Comparison of ENCODE assay signal across 27 cellular contexts in the genomic region with DNA sequence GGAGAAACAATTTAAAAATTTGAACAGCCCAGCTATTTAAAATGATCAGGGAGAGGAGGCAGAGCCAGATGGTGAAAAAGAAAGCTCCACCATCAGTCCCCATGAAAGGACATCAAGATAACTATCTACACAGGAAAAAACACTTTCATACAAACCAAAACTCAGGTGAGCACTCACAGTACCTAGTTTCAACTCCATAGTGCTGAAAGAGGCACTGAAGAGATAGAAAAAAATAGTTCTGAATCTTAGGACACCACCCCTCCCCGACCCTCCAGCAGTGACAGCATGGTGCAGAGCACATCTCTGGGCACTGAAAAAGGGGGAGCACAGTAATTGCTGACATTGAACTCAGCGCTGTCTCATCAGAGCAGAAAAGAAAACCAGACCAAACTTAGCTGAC.
"Had no signal": no experiment of that assay in that cellular context is flagged by ENCODE, and none has a peak within 500 bp of the region (broad histone marks: within the 10 kb centered on the region; RNA-seq: fewer than 3 reads in every experiment).

No MANE protein-coding gene starts in this region.

- H3K4me1 ChIP-seq: ascending aorta had no signal

- H3K36me3 ChIP-seq: ascending aorta, cardiac muscle cell had no signal

- DNase-seq: activated B cell treated with CpG ODN at 0.5 μM for 24 hours; activated CD4-positive, alpha-beta memory T cell treated with anti-CD3 and anti-CD28 coated beads, Interleukin-2, amount 10 ng/mL, durations not matched to agents 7 days and 5 days; activated CD4-positive, alpha-beta T cell treated with anti-CD3 and anti-CD28 coated beads for 4 hours; activated CD4-positive, alpha-beta T cell treated with anti-CD3 and anti-CD28 coated beads, Interleukin-2, amount 10 ng/mL, durations not matched to agents 7 days and 5 days; activated CD4-positive, alpha-beta T cell treated with anti-CD3 and anti-CD28 coated beads, Interleukin-2, amount 50 U/mL, for 48 hours; activated CD4-positive, CD25-positive, alpha-beta regulatory T cell treated with anti-CD3 and anti-CD28 coated beads, Interleukin-2, amount 50 U/mL, for 72 hours; activated CD8-positive, alpha-beta memory T cell treated with anti-CD3 and anti-CD28 coated beads for 24 hours; activated CD8-positive, alpha-beta memory T cell treated with anti-CD3 and anti-CD28 coated beads, Interleukin-2, amount 10 ng/mL, durations not matched to agents 7 days and 5 days; activated CD8-positive, alpha-beta memory T cell treated with anti-CD3 and anti-CD28 coated beads, Interleukin-2, amount 50 U/mL, for 48 hours; activated CD8-positive, alpha-beta T cell treated with anti-CD3 and anti-CD28 coated beads, Interleukin-2, amount 10 ng/mL, durations not matched to agents 7 days and 5 days; activated effector memory CD4-positive, alpha-beta T cell treated with anti-CD3 and anti-CD28 coated beads, Interleukin-2, amount 50 U/mL, for 16 hours; activated naive CD4-positive, alpha-beta T cell treated with anti-CD3 and anti-CD28 coated beads, Interleukin-2, amount 10 ng/mL, durations not matched to agents 7 days and 5 days; activated naive CD4-positive, alpha-beta T cell treated with Interleukin-2 at 50 U/mL for 16 hours; activated naive CD8-positive, alpha-beta T cell treated with anti-CD3 and anti-CD28 coated beads, Interleukin-2, amount 10 ng/mL, durations not matched to agents 7 days and 5 days; activated naive CD8-positive, alpha-beta T cell treated with anti-CD3 and anti-CD28 coated beads, Interleukin-2, amount 50 U/mL, for 24 hours; activated T-cell treated with anti-CD3 and anti-CD28 coated beads, Interleukin-2, amount 50 U/mL, for 24 hours; activated T-cell treated with anti-CD3 and anti-CD28 coated beads, Interleukin-2, amount 50 U/mL, for 72 hours; amygdala; anterior cingulate cortex; caudate nucleus; cerebellar nuclear complex; T-helper 1 cell; T-helper 2 cell; T-helper 9 cell had no signal

- H3K4me3 ChIP-seq: ascending aorta, cardiac muscle cell had no signal

- H3K27me3 ChIP-seq: ascending aorta, cardiac muscle cell had no signal

- H3K27ac ChIP-seq: ascending aorta, cardiac muscle cell, VCaP had no signal

- H3K9me3 ChIP-seq: ascending aorta had no signal
